ENCODE assay signal across 11 cellular contexts in the genomic region with DNA sequence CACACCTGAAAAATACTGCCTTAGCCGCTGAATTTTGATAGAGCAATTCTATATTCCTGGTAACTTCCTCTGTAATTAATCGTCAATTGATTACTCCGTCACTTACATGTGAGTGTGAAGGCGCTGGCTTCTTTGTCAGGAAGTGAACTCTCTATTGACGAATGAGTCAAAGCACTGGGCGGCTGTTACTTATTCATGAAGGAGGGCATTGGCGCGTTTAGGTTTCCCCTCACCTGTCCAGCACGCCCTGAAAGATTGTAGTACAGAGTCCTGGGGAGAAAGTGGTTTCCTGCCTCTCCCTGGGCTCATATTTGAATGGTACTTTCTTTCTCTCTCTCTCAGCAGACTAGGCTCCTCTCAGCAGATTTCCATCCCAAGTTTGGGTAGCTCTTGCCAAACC. TPM values are rescaled to one million over a fixed set of nuclear protein-coding genes. Genes with fewer than 3 reads are reported as not detected.
DNase-seq lines count a peak whose midpoint lies in the region; ATAC-seq and TF ChIP-seq lines count a peak whose summit lies in the region.
"Had no signal": no experiment of that assay in that cellular context is flagged by ENCODE, and none has a peak within 500 bp of the region (broad histone marks: within the 10 kb centered on the region; RNA-seq: fewer than 3 reads in every experiment).

No MANE protein-coding gene starts in this region.

- no peak overlapping the region for H2AFZ ChIP-seq in OCI-LY7 (ENCODE audit: low read length)

- peak overlapping the region; percentile 64 for H3K27ac Mint-ChIP-seq in MCF 10A (ENCODE audit: low read depth, unreplicated experiment)
- H3K27ac Mint-ChIP-seq in stimulated activated naive B cell treated with anti-CD40 and anti-IgM and Interleukin-4, amounts not matched to agents 10 μg/mL and 1 μg/mL and 100 μg/mL, for 72 hours = peak overlapping the region; percentile 75
- H3K27ac Mint-ChIP-seq: activated naive CD8-positive, alpha-beta T cell treated with anti-CD3 and anti-CD28 coated beads, Interleukin-2, amount 10 ng/mL, durations not matched to agents 7 days and 5 days had no signal

- H3K9me3 Mint-ChIP-seq in MCF 10A (ENCODE audit: unreplicated experiment) = no peaks in the 10 kb centered on the region
- H3K9me3 Mint-ChIP-seq in stimulated activated naive B cell treated with anti-CD40 and anti-IgM and Interleukin-4, amounts not matched to agents 10 μg/mL and 1 μg/mL and 100 μg/mL, for 72 hours = no peaks in the 10 kb centered on the region
- H3K9me3 Mint-ChIP-seq: activated naive CD8-positive, alpha-beta T cell treated with anti-CD3 and anti-CD28 coated beads, Interleukin-2, amount 10 ng/mL, durations not matched to agents 7 days and 5 days had no signal

- peak in 1 of 2 donors; percentile 30 for ATAC-seq in stimulated activated naive B cell treated with anti-CD40 and anti-IgM and Interleukin-4, amounts not matched to agents 10 μg/mL and 1 μg/mL and 100 μg/mL, for 72 hours (replicated peaks)
- ATAC-seq in HG02759 (IDR thresholded peaks at IDR 0.05; ENCODE audit: unreplicated experiment) (no peak), HG02970 (IDR thresholded peaks at IDR 0.05; ENCODE audit: low FRiP score, unreplicated experiment) (no peak)

- H3K36me3 Mint-ChIP-seq in MCF 10A (ENCODE audit: insufficient read depth, unreplicated experiment) = no peaks in the 10 kb centered on the region
- H3K36me3 Mint-ChIP-seq in stimulated activated naive B cell treated with anti-CD40 and anti-IgM and Interleukin-4, amounts not matched to agents 10 μg/mL and 1 μg/mL and 100 μg/mL, for 72 hours = no peaks in the 10 kb centered on the region
- H3K36me3 Mint-ChIP-seq: activated naive CD8-positive, alpha-beta T cell treated with anti-CD3 and anti-CD28 coated beads, Interleukin-2, amount 10 ng/mL, durations not matched to agents 7 days and 5 days had no signal

- H4K20me1 ChIP-seq in OCI-LY7 (ENCODE audit: insufficient read depth, low read length) = no peaks in the 10 kb centered on the region

- no peaks in the 10 kb centered on the region for H3K79me2 ChIP-seq in OCI-LY7 (ENCODE audit: insufficient read depth, low read depth, low read length)

- peak overlapping the region; percentile 62 for H3K4me2 ChIP-seq in OCI-LY7 (ENCODE audit: low read length)

- no peak overlapping the region for H3K4me3 Mint-ChIP-seq in MCF 10A (ENCODE audit: unreplicated experiment)
- H3K4me3 Mint-ChIP-seq in stimulated activated naive B cell treated with anti-CD40 and anti-IgM and Interleukin-4, amounts not matched to agents 10 μg/mL and 1 μg/mL and 100 μg/mL, for 72 hours = peak overlapping the region in 1 of 2 donors; percentile 27
- H3K4me3 Mint-ChIP-seq: activated naive CD8-positive, alpha-beta T cell treated with anti-CD3 and anti-CD28 coated beads, Interleukin-2, amount 10 ng/mL, durations not matched to agents 7 days and 5 days had no signal

- H3K4me1 ChIP-seq in breast epithelium (peaks cover 5 to 15% of the 10 kb centered on the region in 2 donors), OCI-LY7 (ENCODE audit: insufficient read depth, low read length, poor library complexity, severe bottlenecking) (peaks cover 43% of the 10 kb centered on the region)

- DNase-seq in MCF 10A (ENCODE audit: unreplicated experiment) = peak; percentile 62
- no peak for DNase-seq in breast epithelium (ENCODE audit: low spot score in 2 of 2)
- DNase-seq in OCI-LY7 (ENCODE audit: low spot score) = no peak
- peak; percentile 96 for DNase-seq in epithelial cell of esophagus (ENCODE audit: low read depth)
- DNase-seq in stimulated activated naive B cell treated with anti-CD40 and anti-IgM and Interleukin-4, amounts not matched to agents 10 μg/mL and 1 μg/mL and 100 μg/mL, for 72 hours = no peak
- no peak for DNase-seq in OCI-M1 (lab: John Stamatoyannopoulos, UW)
- DNase-seq: activated naive CD8-positive, alpha-beta T cell treated with anti-CD3 and anti-CD28 coated beads, Interleukin-2, amount 10 ng/mL, durations not matched to agents 7 days and 5 days; C1 segment of cervical spinal cord; NCI-H1092 treated with DMSO at 0.1 percent for 48 hours had no signal

- TF ChIP-seq CTCF in MCF 10A (IDR thresholded peaks at IDR 0.05; ENCODE audit: unreplicated experiment) = no peak
- no peak for TF ChIP-seq CTCF in breast epithelium (IDR thresholded peaks at IDR 0.05)
- TF ChIP-seq CTCF in OCI-LY7 (conservative IDR thresholded peaks at IDR 0.05; ENCODE audit: low read length) = no peak
- TF ChIP-seq CTCF in epithelial cell of esophagus (IDR thresholded peaks at IDR 0.05; ENCODE audit: insufficient read depth, low read depth, low read length, missing control alignments) = no peak

- H3K4me3 ChIP-seq in breast epithelium = no peak overlapping the region
- H3K4me3 ChIP-seq in OCI-LY7 (ENCODE audit: low read depth, low read length, poor library complexity, severe bottlenecking) = no peak overlapping the region
- no peak overlapping the region for H3K4me3 ChIP-seq in epithelial cell of esophagus (ENCODE audit: low read length)

- BruUV-seq in MCF 10A (replicated peaks; lab: Mats Ljungman, UMichigan) = no TSS peak
- BruUV-seq in OCI-LY7 (replicated peaks; lab: Mats Ljungman, UMichigan) = no TSS peak

- no peak overlapping the region for H3K27ac ChIP-seq in breast epithelium
- no peak overlapping the region for H3K27ac ChIP-seq in OCI-LY7 (ENCODE audit: low read depth, low read length, poor library complexity, severe bottlenecking)

- intact Hi-C loops in MCF 10A (cut with micrococcal nuclease) = no loop called here
- intact Hi-C loops in breast epithelium (cut with DNase I; ENCODE audit: low total_unique reads) = no loop called here
- intact Hi-C loops in OCI-LY7 (cut with micrococcal nuclease; ENCODE audit: unreplicated experiment) = no loop called here

- H3K9me2 ChIP-seq in OCI-LY7 (ENCODE audit: insufficient read depth, low read length) = no peaks in the 10 kb centered on the region

- CTCF ChIA-PET in MCF 10A (lab: Yijun Ruan, JAX) = interaction anchor here (0.7 kb wide), 1 partner anchor 22 kb away, joined by 3 read pairs; no protein-coding TSS in a partner anchor
- CTCF ChIA-PET in OCI-LY7 (lab: Charles Lee; ENCODE audit: unreplicated experiment) = no interaction called here

- H3K36me3 ChIP-seq in breast epithelium = no peaks in the 10 kb centered on the region
- no peaks in the 10 kb centered on the region for H3K36me3 ChIP-seq in OCI-LY7 (ENCODE audit: insufficient read depth, low read length)

- no peaks in the 10 kb centered on the region for H3K27me3 Mint-ChIP-seq in MCF 10A (ENCODE audit: insufficient read depth, unreplicated experiment)
- H3K27me3 Mint-ChIP-seq in stimulated activated naive B cell treated with anti-CD40 and anti-IgM and Interleukin-4, amounts not matched to agents 10 μg/mL and 1 μg/mL and 100 μg/mL, for 72 hours = no peaks in the 10 kb centered on the region

- no peaks in the 10 kb centered on the region for H3K27me3 ChIP-seq in breast epithelium

- H3K9me3 ChIP-seq in breast epithelium (no peaks in the 10 kb centered on the region), OCI-LY7 (ENCODE audit: low read length) (no peaks in the 10 kb centered on the region)

- TF ChIP-seq POLR2A in breast epithelium (IDR thresholded peaks at IDR 0.05) = no peak

- peaks cover 44% of the 10 kb centered on the region for H3K4me1 Mint-ChIP-seq in MCF 10A (ENCODE audit: insufficient read depth, unreplicated experiment)
- H3K4me1 Mint-ChIP-seq in stimulated activated naive B cell treated with anti-CD40 and anti-IgM and Interleukin-4, amounts not matched to agents 10 μg/mL and 1 μg/mL and 100 μg/mL, for 72 hours = peaks cover 57 to 83% of the 10 kb centered on the region in 2 donors

- POLR2A ChIA-PET in MCF 10A (lab: Yijun Ruan, JAX) = interaction anchor here (1.1 to 5.7 kb wide), 2 partner anchors 23 to 66 kb away, joined by 3 to 60 read pairs; no protein-coding TSS in a partner anchor
- POLR2A ChIA-PET in OCI-LY7 (lab: Charles Lee) = interaction anchor here (0.5 kb wide), 1 partner anchor 1544 kb away, joined by 3 read pairs; no protein-coding TSS in a partner anchor

RNA-seq across cellular contexts. Expression of gene SOCS3, which starts 21.0 kb away (rescaled TPM):
- total RNA-seq in MCF 10A (2022) = 2.5 and 4.8 TPM in 2 replicates
- total RNA-seq in breast epithelium = 100 to 1,000 TPM in 1 of 3 donors, 10 to 100 TPM in 2; 58.1 to 190 (median 76.4) TPM
- total RNA-seq in OCI-LY7 (2014; rRNA removed; shearing (Covaris generic)) = not detected in 2 replicates
- total RNA-seq in OCI-LY7 (2022) = not detected in 2 replicates

RNA-seq across cellular contexts. Expression of gene PGS1, which starts 39.6 kb away (rescaled TPM):
- total RNA-seq in MCF 10A (2022) (25.7 and 31.8 TPM in 2 replicates), breast epithelium (10 to 100 TPM; 33.9 to 58.7 (median 50.2) TPM), OCI-LY7 (2022) (61.3 and 68.2 TPM in 2 replicates)
- 59.6 and 67.3 TPM in 2 replicates for total RNA-seq in OCI-LY7 (2014; rRNA removed; shearing (Covaris generic))

Comparison
In these comparisons a context has a peak if more than half of its experiments do, and no peak if none do; other contexts are left out.
1. DNase-seq: peak in MCF 10A (single experiment) and epithelial cell of esophagus (single experiment); none in breast epithelium (0 of 2), OCI-LY7 (single experiment), stimulated activated naive B cell treated with anti-CD40 and anti-IgM and Interleukin-4, amounts not matched to agents 10 μg/mL and 1 μg/mL and 100 μg/mL, for 72 hours (single experiment) and OCI-M1 (single experiment).
2. RNA of gene SOCS3, which starts 21.0 kb away (total RNA-seq): 58.1 to 190 TPM in breast epithelium; 2.5 to 4.8 TPM in MCF 10A and not detected in OCI-LY7; every median in the first group is over 10 times any median in the second.